ENCODE assay signal across 12 cellular contexts in genomic region chr4:80173841-80174240, GRCh38. TPM values are rescaled to one million over a fixed set of nuclear protein-coding genes. Genes with fewer than 3 reads are reported as not detected.
DNase-seq lines count a peak whose midpoint lies in the region; ATAC-seq, FAIRE-seq and TF ChIP-seq lines count a peak whose summit lies in the region.
"Had no signal": no experiment of that assay in that cellular context is flagged by ENCODE, and none has a peak within 500 bp of the region (broad histone marks: within the 10 kb centered on the region; RNA-seq: fewer than 3 reads in every experiment).

No MANE protein-coding gene starts in this region.

- no peak overlapping the region for H3K23ac ChIP-seq in neuronal stem cell (ENCODE audit: low read depth, low read length, poor library complexity)

- H3K36me3 Mint-ChIP-seq in activated CD4-positive, alpha-beta T cell treated with anti-CD3 and anti-CD28 coated beads for 36 hours (ENCODE audit: low read depth), result peaks cover 2% of the 10 kb centered on the region
- H3K36me3 Mint-ChIP-seq: brain had no signal

- no peaks in the 10 kb centered on the region for H3K27me3 Mint-ChIP-seq in activated CD4-positive, alpha-beta T cell treated with anti-CD3 and anti-CD28 coated beads for 36 hours

- H4K8ac ChIP-seq in neuronal stem cell (ENCODE audit: low read depth, low read length), result no peak overlapping the region

- H3K4me1 Mint-ChIP-seq in activated CD4-positive, alpha-beta T cell treated with anti-CD3 and anti-CD28 coated beads for 36 hours, result peaks cover 51% of the 10 kb centered on the region
- H3K4me1 Mint-ChIP-seq: brain had no signal

- H2BK120ac ChIP-seq in neuronal stem cell (ENCODE audit: low read depth, low read length), result no peak overlapping the region

- TF ChIP-seq CTCF in GM12878 (IDR thresholded peaks at IDR 0.05 in 2 of 3, conservative IDR thresholded peaks at IDR 0.05 in 1 of 3; ENCODE audit: control insufficient read depth in 2 of 3, extremely low read depth in 1 of 3, insufficient read depth in 1 of 3, low read depth in 3 of 3, low read length in 3 of 3), result no peak

- H3K4me1 ChIP-seq in GM12878 (ENCODE audit: control insufficient read depth, insufficient read depth, low read length) (peaks cover 15% of the 10 kb centered on the region), neuronal stem cell (ENCODE audit: control insufficient read depth in 2 of 2, insufficient read depth in 1 of 2, low read depth in 1 of 2, low read length in 2 of 2) (peaks cover 0 to 3% of the 10 kb centered on the region in 2 donors)

- intact Hi-C loops in activated CD4-positive, alpha-beta T cell treated with anti-CD3 and anti-CD28 coated beads for 36 hours (cut with DNase I, micrococcal nuclease), result loop anchor here (1.0 to 2.0 kb wide), 7 partner anchors 8 to 167 kb away; no protein-coding TSS in a partner anchor
- intact Hi-C loops in GM12878 (cut with micrococcal nuclease; ENCODE audit: unreplicated experiment), result loop anchor here (5.0 kb wide), 1 partner anchor 117 kb away; no protein-coding TSS in a partner anchor

- no peaks in the 10 kb centered on the region for H3K79me2 ChIP-seq in GM12878 (ENCODE audit: control insufficient read depth, insufficient read depth, low read length)

- H2BK12ac ChIP-seq in neuronal stem cell (ENCODE audit: low read length), result no peak overlapping the region

- H4K20me1 ChIP-seq in GM12878 (ENCODE audit: control insufficient read depth, insufficient read depth), result no peaks in the 10 kb centered on the region

- peak overlapping the region; percentile 7 for H3K27ac Mint-ChIP-seq in activated CD4-positive, alpha-beta T cell treated with anti-CD3 and anti-CD28 coated beads for 36 hours
- H3K27ac Mint-ChIP-seq: brain had no signal

- no peak for TF ChIP-seq EP300 in GM12878 (IDR thresholded peaks at IDR 0.05; ENCODE audit: borderline replicate concordance in 1 of 2, control insufficient read depth in 1 of 2, low read depth in 2 of 2, low read length in 2 of 2)

- H3K9me3 ChIP-seq in MG63 (no peaks in the 10 kb centered on the region), GM12878 (replicated peaks; ENCODE audit: control insufficient read depth, insufficient read depth, low read length) (no peaks in the 10 kb centered on the region; the same call in 2 of the 3 replicates), neuronal stem cell (replicated peaks in 1 of 2; ENCODE audit: control insufficient read depth in 2 of 2, insufficient read depth in 1 of 2, low read depth in 1 of 2, low read length in 2 of 2) (no peaks in the 10 kb centered on the region)

- H3K4me3 ChIP-seq in MG63 (no peak overlapping the region), GM12878 (no peak overlapping the region), neuronal stem cell (ENCODE audit: low read length in 2 of 2) (no peak overlapping the region)

- no TSS peak for BruUV-seq in GM12878 (replicated peaks; lab: Mats Ljungman, UMichigan)

- no peak overlapping the region for H2BK15ac ChIP-seq in neuronal stem cell (ENCODE audit: low read length)

- peak; percentile 8 for ATAC-seq in activated CD4-positive, alpha-beta T cell treated with anti-CD3 and anti-CD28 coated beads for 36 hours
- ATAC-seq in GM12878, result peak; percentile 10
- ATAC-seq in GM19397 (IDR thresholded peaks at IDR 0.05; ENCODE audit: unreplicated experiment), result no peak

- no peak for TF ChIP-seq POLR2A in GM12878 (IDR thresholded peaks at IDR 0.05; ENCODE audit: low read depth, low read length)

- no peaks in the 10 kb centered on the region for H3K36me3 ChIP-seq in MG63
- H3K36me3 ChIP-seq in GM12878 (ENCODE audit: control insufficient read depth in 2 of 2, insufficient read depth in 2 of 2, low read length in 1 of 2), result no peaks in the 10 kb centered on the region
- no peaks in the 10 kb centered on the region for H3K36me3 ChIP-seq in neuronal stem cell (replicated peaks in 1 of 2; ENCODE audit: control insufficient read depth in 2 of 2, insufficient read depth in 2 of 2, low read length in 2 of 2)

- no peak overlapping the region for H3K27ac ChIP-seq in GM12878 (ENCODE audit: control insufficient read depth, insufficient read depth)
- H3K27ac ChIP-seq in neuronal stem cell (replicated peaks; ENCODE audit: low read length), result no peak overlapping the region

- no peak for TF ChIP-seq RAD21 in GM12878 (IDR thresholded peaks at IDR 0.05; ENCODE audit: insufficient read depth, low read depth, low read length)

- H2AK5ac ChIP-seq in neuronal stem cell (ENCODE audit: low read depth, low read length), result no peak overlapping the region

- peaks cover 14% of the 10 kb centered on the region for H3K9me3 Mint-ChIP-seq in activated CD4-positive, alpha-beta T cell treated with anti-CD3 and anti-CD28 coated beads for 36 hours (ENCODE audit: low read depth)

- no peak for FAIRE-seq in GM12878 (lab: Jason Lieb, UNC)
- FAIRE-seq: kidney had no signal

- POLR2A ChIA-PET in activated CD4-positive, alpha-beta T cell treated with anti-CD3 and anti-CD28 coated beads for 36 hours (lab: Charles Lee), result no interaction called here
- POLR2A ChIA-PET in GM12878 (lab: Charles Lee), result no interaction called here

- H2AFZ ChIP-seq in GM12878 (ENCODE audit: control insufficient read depth, low read depth, low read length) (no peak overlapping the region), neuronal stem cell (ENCODE audit: low read length) (no peak overlapping the region)

- H3K4ac ChIP-seq in neuronal stem cell (ENCODE audit: low read length), result no peak overlapping the region

- no peak overlapping the region for H4K91ac ChIP-seq in neuronal stem cell (ENCODE audit: low read depth, low read length, poor library complexity)

- no peak overlapping the region for H2BK5ac ChIP-seq in neuronal stem cell (ENCODE audit: low read length)

- H3K4me3 Mint-ChIP-seq in activated CD4-positive, alpha-beta T cell treated with anti-CD3 and anti-CD28 coated beads for 36 hours, result no peak overlapping the region
- H3K4me3 Mint-ChIP-seq: brain had no signal

- CTCF ChIA-PET in activated CD4-positive, alpha-beta T cell treated with anti-CD3 and anti-CD28 coated beads for 36 hours (lab: Charles Lee), result interaction anchor here (0.8 to 5.3 kb wide), 4 partner anchors 9 to 116 kb away, joined by 3 to 66 read pairs (median 20); no protein-coding TSS in a partner anchor
- CTCF ChIA-PET in GM12878 (lab: Yijun Ruan, JAX), result interaction anchor here (0.6 to 3.5 kb wide), 3 partner anchors 9 to 48 kb away, joined by 3 to 41 read pairs (median 3); no protein-coding TSS in a partner anchor

- H3K27me3 ChIP-seq in MG63 (no peaks in the 10 kb centered on the region), GM12878 (replicated peaks in 1 of 2; ENCODE audit: control insufficient read depth in 2 of 2, insufficient read depth in 2 of 2, low read length in 1 of 2) (no peaks in the 10 kb centered on the region), neuronal stem cell (ENCODE audit: control insufficient read depth in 3 of 3, insufficient read depth in 3 of 3, low read depth in 1 of 3, low read length in 3 of 3) (peaks cover 0 to 7% (median 0%) of the 10 kb centered on the region in 3 experiments)

- in situ Hi-C loops in GM12878 (cut with MboI), result no loop called here

- no peak overlapping the region for H3K14ac ChIP-seq in neuronal stem cell (ENCODE audit: low read length)

- H3K79me1 ChIP-seq in neuronal stem cell (ENCODE audit: low read depth, low read length), result no peaks in the 10 kb centered on the region

- 44% methylated on average over 2 of the region's 2 CpGs for WGBS in GM12878 (ENCODE audit: insufficient coverage, insufficient replicate concordance, low lambda C conversion rate, missing lambda C conversion rate)
- no CpG with 5 or more reads among the region's 2 CpGs for WGBS in neuronal stem cell (ENCODE audit: extremely low coverage in 2 of 2, insufficient read length in 2 of 2, insufficient replicate concordance in 1 of 2), 2 donors

- H3K4me2 ChIP-seq in GM12878 (ENCODE audit: control insufficient read depth, insufficient read depth) (no peak overlapping the region), neuronal stem cell (ENCODE audit: insufficient read depth, low read length, poor library complexity, severe bottlenecking) (no peak overlapping the region)

- no peak for DNase-seq in activated CD4-positive, alpha-beta T cell treated with anti-CD3 and anti-CD28 coated beads for 36 hours
- DNase-seq in activated CD4-positive, alpha-beta T cell treated with anti-CD3 and anti-CD28 coated beads for 4 hours, result no peak
- peak; percentile 50 for DNase-seq in MG63
- DNase-seq in GM12878 (ENCODE audit: low read depth, low spot score), result no peak
- peak; percentile 22 for DNase-seq in renal cortical epithelial cell (ENCODE audit: low read depth)
- DNase-seq in neuronal stem cell (ENCODE audit: low spot score), result no peak
- DNase-seq in iPS-NIHi7 (ENCODE audit: extremely low spot score), result no peak
- DNase-seq: H7, kidney, NCI-H526 treated with DMSO at 0.1 percent for 48 hours had no signal

- RAD21 ChIA-PET in GM12878 (lab: Charles Lee; ENCODE audit: unreplicated experiment), result no interaction called here

- SMC1A ChIA-PET in GM12878 (lab: Charles Lee; ENCODE audit: uncharacterized antibody, unreplicated experiment), result interaction anchor here (0.6 to 3.6 kb wide), 3 partner anchors 10 to 132 kb away, joined by 3 to 55 read pairs (median 4); partner anchors contain the start of gene ANTXR2

- H3K18ac ChIP-seq in neuronal stem cell (ENCODE audit: low read length), result no peak overlapping the region

- H3K9ac ChIP-seq in GM12878 (ENCODE audit: control insufficient read depth, insufficient read depth, low read length) (no peak overlapping the region), neuronal stem cell (ENCODE audit: low read depth, low read length, poor library complexity) (no peak overlapping the region)

RNA-seq across cellular contexts. Expression of gene PRDM8, which starts 23.5 kb away (rescaled TPM):
- total RNA-seq in activated CD4-positive, alpha-beta T cell treated with anti-CD3 and anti-CD28 coated beads for 36 hours, result 1 to 10 TPM; 1.4 to 1.6 TPM
- total RNA-seq in MG63 (2014; rRNA removed; shearing (Covaris generic); ENCODE audit: low replicate concordance), result 0.49 and 3.6 TPM in 2 replicates
- total RNA-seq in GM12878 (2013; cell fraction: nucleolus; rRNA removed), result 0.19 and 0.71 TPM in 2 replicates
- total RNA-seq in GM12878 (2014; rRNA removed) (0.38 and 0.68 TPM in 2 replicates), GM12878 (2014; rRNA removed; fragmentation: Illumina TruSeq; extraction: Trizol) (0.32 and 0.67 TPM in 2 replicates), GM12878 (2021) (1.5 and 1.6 TPM in 2 replicates), renal cortical epithelial cell (0.50 and 1.7 TPM in 2 replicates)
- not detected for polyA plus RNA-seq in GM12878 (2011; ENCODE audit: low read depth)
- polyA plus RNA-seq in GM12878 (2011; rRNA removed) (0.11 and 0.13 TPM in 2 replicates), GM12878 (2014; fragmentation: Illumina TruSeq; extraction: Trizol) (0.50 and 2.1 TPM in 2 replicates), GM12878 (2014; fragmentation: Nextera tagmentation; extraction: Ambion mirVana) (under 1 TPM; 0.18 to 0.29 TPM), GM12878 (2014; rRNA removed) (1.0 and 1.6 TPM in 2 replicates), GM12878 (2016; fragmentation: Nextera tagmentation; extraction: Ambion mirVana) (under 1 TPM; 0.09 to 0.29 TPM)
- polyA plus RNA-seq in GM12878 (2011; cell fraction: cytosol; rRNA removed), result 0.07 and 0.21 TPM in 2 replicates
- 0.35 and 0.39 TPM in 2 replicates for polyA plus RNA-seq in GM12878 (2011; cell fraction: nucleus; rRNA removed)
- polyA plus RNA-seq in GM12878 (2012), result 0.15 TPM in 1 of 2 replicates, not detected in the other
- polyA minus RNA-seq in GM12878 (2011; rRNA and poly(A)+ RNA removed), result not detected in 2 replicates
- not detected in 2 replicates for polyA minus RNA-seq in GM12878 (2011; cell fraction: cytosol; rRNA and poly(A)+ RNA removed)
- polyA minus RNA-seq in GM12878 (2011; cell fraction: nucleus; rRNA and poly(A)+ RNA removed), result 0.12 TPM in 1 of 2 replicates, not detected in the other
- polyA plus RNA-seq in neuronal stem cell (2013, experiment 1 of 2), result 0.08 TPM
- polyA plus RNA-seq in neuronal stem cell (2013, experiment 2 of 2), result 0.07 TPM

Comparison
In these comparisons a context has a peak if more than half of its experiments do, and no peak if none do; other contexts are left out.
1. DNase-seq: peak in MG63 (single experiment) and renal cortical epithelial cell (single experiment); none in activated CD4-positive, alpha-beta T cell treated with anti-CD3 and anti-CD28 coated beads for 36 hours (single experiment), activated CD4-positive, alpha-beta T cell treated with anti-CD3 and anti-CD28 coated beads for 4 hours (0 of 2), GM12878 (single experiment), neuronal stem cell (single experiment) and iPS-NIHi7 (single experiment).